10 cellular contexts compared by ENCODE assay signal in genomic region chr1:231272880-231273279, GRCh38. TPM values are rescaled to one million over a fixed set of nuclear protein-coding genes. Genes with fewer than 3 reads are reported as not detected.
DNase-seq lines count a peak whose midpoint lies in the region; TF ChIP-seq lines count a peak whose summit lies in the region.
"Had no signal": no experiment of that assay in that cellular context is flagged by ENCODE, and none has a peak within 500 bp of the region (broad histone marks: within the 10 kb centered on the region; RNA-seq: fewer than 3 reads in every experiment).

No MANE protein-coding gene starts in this region.

- H2BK12ac ChIP-seq in mesenchymal stem cell (ENCODE audit: low read length in 2 of 2) = no peak overlapping the region

- no peak overlapping the region for H3K14ac ChIP-seq in mesenchymal stem cell (ENCODE audit: low read length in 2 of 2)

- H3K4me2 ChIP-seq in mesenchymal stem cell (ENCODE audit: low read length, poor library complexity, severe bottlenecking) (no peak overlapping the region), Karpas-422 (ENCODE audit: low read depth, low read length, poor library complexity, severe bottlenecking) (no peak overlapping the region)

- H3K9me3 ChIP-seq in mesenchymal stem cell (ENCODE audit: control insufficient read depth, low read length) (no peaks in the 10 kb centered on the region), Karpas-422 (ENCODE audit: low read length) (no peaks in the 10 kb centered on the region)
- H3K9me3 ChIP-seq: heart left ventricle had no signal

- H3K36me3 ChIP-seq in mesenchymal stem cell (ENCODE audit: control insufficient read depth in 1 of 2, insufficient read depth in 2 of 2, low read depth in 1 of 2, low read length in 2 of 2) (peaks cover 28 to 82% of the 10 kb centered on the region in 2 experiments), Karpas-422 (ENCODE audit: insufficient read depth, low read length) (peaks cover 31% of the 10 kb centered on the region; the same call in 1 of the 2 replicates)

- no peak overlapping the region for H3K18ac ChIP-seq in mesenchymal stem cell (ENCODE audit: low read depth in 1 of 2, low read length in 2 of 2)

- H2BK15ac ChIP-seq in mesenchymal stem cell (ENCODE audit: low read depth, poor library complexity, severe bottlenecking) = no peak overlapping the region

- H3K4me3 ChIP-seq in astrocyte of the spinal cord (ENCODE audit: low read depth, low read length) (no peak overlapping the region), mesenchymal stem cell (ENCODE audit: insufficient read depth in 1 of 2, low read depth in 1 of 2, low read length in 2 of 2) (no peak overlapping the region), Karpas-422 (ENCODE audit: low read length) (no peak overlapping the region)
- H3K4me3 ChIP-seq: heart left ventricle had no signal

- H2BK5ac ChIP-seq in mesenchymal stem cell (ENCODE audit: low read depth, low read length, poor library complexity, severe bottlenecking) = no peak overlapping the region

- peak; percentile 23 for DNase-seq in EL
- peak; percentile 46 for DNase-seq in HK-2 (ENCODE audit: unreplicated experiment)
- peak; percentile 62 for DNase-seq in astrocyte of the spinal cord (ENCODE audit: low read depth, low spot score)
- peak; percentile 76 for DNase-seq in mesenchymal stem cell
- no peak for DNase-seq in NCI-H1092 treated with DMSO at 0.1 percent for 48 hours (lab: John Stamatoyannopoulos, UW)
- DNase-seq in GM20000 (ENCODE audit: low spot score) = no peak
- DNase-seq in Karpas-422 = no peak
- DNase-seq: heart left ventricle; mammary epithelial cell; stimulated activated CD4-positive, alpha-beta T cell treated with anti-CD3 and anti-CD28 coated beads, Interleukin-4, amount 100 ng/mL, for 24 hours had no signal

- H2AFZ ChIP-seq in mesenchymal stem cell (ENCODE audit: low read depth, low read length) = no peak overlapping the region
- H2AFZ ChIP-seq in Karpas-422 (ENCODE audit: low read length) = no peak overlapping the region

- in situ Hi-C loops in astrocyte of the spinal cord (cut with HindIII; ENCODE audit: low sequenced_read_pairs) = no loop called here

- H3K4ac ChIP-seq in mesenchymal stem cell (ENCODE audit: low read depth in 1 of 2, low read length in 2 of 2) = no peak overlapping the region

- no peak overlapping the region for H4K91ac ChIP-seq in mesenchymal stem cell (ENCODE audit: low read length)

- no peak overlapping the region for H3K23ac ChIP-seq in mesenchymal stem cell (ENCODE audit: low read length in 2 of 2)

- H3K9ac ChIP-seq in mesenchymal stem cell (ENCODE audit: low read length) (no peak overlapping the region), Karpas-422 (ENCODE audit: low read length) (no peak overlapping the region)

- H2BK120ac ChIP-seq in mesenchymal stem cell (ENCODE audit: low read depth, low read length) = no peak overlapping the region

- no peaks in the 10 kb centered on the region for H3K79me1 ChIP-seq in mesenchymal stem cell (replicated peaks; ENCODE audit: low read length, poor library complexity, severe bottlenecking)

- TF ChIP-seq CTCF in astrocyte of the spinal cord (IDR thresholded peaks at IDR 0.05; ENCODE audit: low read depth, low read length) = no peak
- TF ChIP-seq CTCF in GM20000 (IDR thresholded peaks at IDR 0.05; ENCODE audit: extremely low read depth, missing control alignments) = no peak

- peaks cover 6% of the 10 kb centered on the region for H3K4me1 ChIP-seq in mesenchymal stem cell (ENCODE audit: control insufficient read depth, insufficient read depth, low read depth, low read length)
- H3K4me1 ChIP-seq in Karpas-422 (ENCODE audit: low read length) = no peaks in the 10 kb centered on the region
- H3K4me1 ChIP-seq: heart left ventricle had no signal

- H4K8ac ChIP-seq in mesenchymal stem cell (ENCODE audit: low read length) = no peak overlapping the region

- WGBS in mesenchymal stem cell = 68% methylated on average over 2 of the region's 2 CpGs

- H4K20me1 ChIP-seq in Karpas-422 (ENCODE audit: insufficient read depth, low read depth, low read length) = no peaks in the 10 kb centered on the region

- H3K27me3 ChIP-seq in mesenchymal stem cell (ENCODE audit: control insufficient read depth in 1 of 2, insufficient read depth in 1 of 2, low read length in 2 of 2) (no peaks in the 10 kb centered on the region), Karpas-422 (ENCODE audit: low read length) (no peaks in the 10 kb centered on the region)
- H3K27me3 ChIP-seq: heart left ventricle had no signal

- H3K9me2 ChIP-seq in Karpas-422 (replicated peaks; ENCODE audit: insufficient read depth, low read length) = no peaks in the 10 kb centered on the region

- H3K79me2 ChIP-seq in Karpas-422 (ENCODE audit: low read length) = no peaks in the 10 kb centered on the region

- H2AK5ac ChIP-seq in mesenchymal stem cell (ENCODE audit: low read length, severe bottlenecking) = no peak overlapping the region

- H3K27ac ChIP-seq in mesenchymal stem cell (ENCODE audit: low read length, poor library complexity, severe bottlenecking) = no peak overlapping the region
- no peak overlapping the region for H3K27ac ChIP-seq in Karpas-422 (ENCODE audit: low read length)

RNA-seq across cellular contexts. Expression of gene GNPAT, which starts 31.9 kb away (rescaled TPM):
- polyA plus RNA-seq in mesenchymal stem cell (2013, experiment 1 of 2) = 35.1 TPM
- polyA plus RNA-seq in mesenchymal stem cell (2013, experiment 2 of 2) = 34.5 TPM
- total RNA-seq in Karpas-422 (2014; rRNA removed; shearing (Covaris generic); ENCODE audit: low replicate concordance) = 32.6 and 36.0 TPM in 2 replicates

Comparison
In these comparisons a context has a peak if more than half of its experiments do, and no peak if none do; other contexts are left out.
1. DNase-seq: peak in EL (single experiment), HK-2 (single experiment), astrocyte of the spinal cord (single experiment) and mesenchymal stem cell (single experiment); none in NCI-H1092 treated with DMSO at 0.1 percent for 48 hours (single experiment), GM20000 (single experiment) and Karpas-422 (single experiment).